ENCODE assay signal across 9 cellular contexts in genomic region chr2:39620067-39620466, GRCh38. TPM values are rescaled to one million over a fixed set of nuclear protein-coding genes. Genes with fewer than 3 reads are reported as not detected.
A peak's percentile ranks its signal among the peaks of the same experiment; 100 is the strongest.
DNase-seq lines count a peak whose midpoint lies in the region; ATAC-seq and TF ChIP-seq lines count a peak whose summit lies in the region.
"Had no signal": no experiment of that assay in that cellular context is flagged by ENCODE, and none has a peak within 500 bp of the region (broad histone marks: within the 10 kb centered on the region; RNA-seq: fewer than 3 reads in every experiment).

No MANE protein-coding gene starts in this region.

- intact Hi-C loops in ovary (cut with DNase I): no loop called here
- intact Hi-C loops in Caco-2 (cut with micrococcal nuclease; ENCODE audit: unreplicated experiment): no loop called here

- CTCF ChIA-PET in Caco-2 (lab: Charles Lee): no interaction called here

- POLR2A ChIA-PET in Caco-2 (lab: Charles Lee): no interaction called here

- H3K4me1 ChIP-seq in ovary (ENCODE audit: insufficient read depth) (peaks cover 2% of the 10 kb centered on the region), Caco-2 (no peaks in the 10 kb centered on the region)

- H3K4me1 Mint-ChIP-seq in activated T-helper 17 cell treated with anti-CD3 and anti-CD28 coated beads, Interleukin-2, amount 50 U/mL, for 72 hours: no peaks in the 10 kb centered on the region
- no peaks in the 10 kb centered on the region for H3K4me1 Mint-ChIP-seq in Caco-2 (ENCODE audit: low read depth, unreplicated experiment)

- H3K36me3 ChIP-seq in ovary (no peaks in the 10 kb centered on the region), Caco-2 (ENCODE audit: control insufficient read depth, insufficient read depth, low read length) (no peaks in the 10 kb centered on the region)

- H3K9me3 Mint-ChIP-seq in activated T-helper 17 cell treated with anti-CD3 and anti-CD28 coated beads, Interleukin-2, amount 50 U/mL, for 72 hours: no peaks in the 10 kb centered on the region
- no peaks in the 10 kb centered on the region for H3K9me3 Mint-ChIP-seq in Caco-2 (ENCODE audit: unreplicated experiment)

- H3K4me3 Mint-ChIP-seq in activated T-helper 17 cell treated with anti-CD3 and anti-CD28 coated beads, Interleukin-2, amount 50 U/mL, for 72 hours: no peak overlapping the region
- H3K4me3 Mint-ChIP-seq in Caco-2 (ENCODE audit: unreplicated experiment): no peak overlapping the region

- no peak for TF ChIP-seq POLR2A in ovary (IDR thresholded peaks at IDR 0.05)

- TF ChIP-seq CTCF in ovary (IDR thresholded peaks at IDR 0.05) (no peak), Caco-2 (IDR thresholded peaks at IDR 0.05; ENCODE audit: insufficient read depth in 1 of 2, low read depth in 1 of 2, low read length in 1 of 2, severe bottlenecking in 1 of 2, unreplicated experiment in 1 of 2) (no peak)

- no TSS peak for BruUV-seq in Caco-2 (replicated peaks; lab: Mats Ljungman, UMichigan)

- TF ChIP-seq EP300 in ovary (IDR thresholded peaks at IDR 0.05): no peak

- no peak overlapping the region for H3K4me3 ChIP-seq in ovary
- H3K4me3 ChIP-seq in Caco-2 (ENCODE audit: low read depth, low read length): no peak overlapping the region

- H3K27me3 Mint-ChIP-seq in activated T-helper 17 cell treated with anti-CD3 and anti-CD28 coated beads, Interleukin-2, amount 50 U/mL, for 72 hours: peaks cover 35% of the 10 kb centered on the region
- H3K27me3 Mint-ChIP-seq in Caco-2 (ENCODE audit: insufficient read depth, unreplicated experiment): peaks cover 9% of the 10 kb centered on the region

- 5 to 7% (median 5%) methylated on average over 6 of the region's 6 CpGs for WGBS in ovary, 3 donors

- ATAC-seq in activated T-helper 17 cell treated with anti-CD3 and anti-CD28 coated beads, Interleukin-2, amount 50 U/mL, for 72 hours (replicated peaks): no peak

- DNase-seq in GF-D8 (lab: John Stamatoyannopoulos, UW): peak; percentile 92
- peak; percentile 23 for DNase-seq in NCI-H69 (lab: John Stamatoyannopoulos, UW)
- peak; percentile 74 for DNase-seq in dermis blood vessel endothelial cell
- peak; percentile 61 to 81 (median 75) for DNase-seq in ovary
- DNase-seq in COLO668 (lab: John Stamatoyannopoulos, UW; ENCODE audit: unreplicated experiment): no peak
- no peak for DNase-seq in germinal center (ENCODE audit: low spot score)
- no peak for DNase-seq in Caco-2
- DNase-seq: activated T-cell treated with anti-CD3 and anti-CD28 coated beads for 4 hours had no signal

- H3K36me3 Mint-ChIP-seq in activated T-helper 17 cell treated with anti-CD3 and anti-CD28 coated beads, Interleukin-2, amount 50 U/mL, for 72 hours (ENCODE audit: low read depth): no peaks in the 10 kb centered on the region
- no peaks in the 10 kb centered on the region for H3K36me3 Mint-ChIP-seq in Caco-2 (ENCODE audit: insufficient read depth, unreplicated experiment)

- no peaks in the 10 kb centered on the region for H3K27me3 ChIP-seq in ovary
- no peaks in the 10 kb centered on the region for H3K27me3 ChIP-seq in Caco-2 (replicated peaks; ENCODE audit: control insufficient read depth, insufficient read depth, low read length)

- H3K27ac ChIP-seq in ovary: no peak overlapping the region

- H3K9me3 ChIP-seq in ovary (no peaks in the 10 kb centered on the region), Caco-2 (no peaks in the 10 kb centered on the region)

- H3K27ac Mint-ChIP-seq in activated T-helper 17 cell treated with anti-CD3 and anti-CD28 coated beads, Interleukin-2, amount 50 U/mL, for 72 hours: no peak overlapping the region
- H3K27ac Mint-ChIP-seq in Caco-2 (ENCODE audit: unreplicated experiment): no peak overlapping the region

RNA-seq across cellular contexts. Expression of gene TMEM178A, which starts 45.6 kb away (rescaled TPM):
- total RNA-seq in dermis blood vessel endothelial cell (not detected in 2 replicates), ovary (1 to 10 TPM; 1.7 to 3.1 (median 2.6) TPM), Caco-2 (2022) (0.29 TPM in 1 of 2 replicates, not detected in the other)
- 1 to 10 TPM; 2.0 to 7.0 TPM for polyA plus RNA-seq in ovary
- under 1 TPM in 1 of 2 donors, not detected in 1; 0.42 TPM for total RNA-seq in activated T-helper 17 cell treated with anti-CD3 and anti-CD28 coated beads, Interleukin-2, amount 50 U/mL, for 72 hours

Comparison
In these comparisons a context has a peak if more than half of its experiments do, and no peak if none do; other contexts are left out.
1. DNase-seq: peak in GF-D8 (single experiment), NCI-H69 (single experiment), dermis blood vessel endothelial cell (single experiment) and ovary (5 of 5); none in COLO668 (single experiment), germinal center (single experiment) and Caco-2 (0 of 2).